In the genomic region with DNA sequence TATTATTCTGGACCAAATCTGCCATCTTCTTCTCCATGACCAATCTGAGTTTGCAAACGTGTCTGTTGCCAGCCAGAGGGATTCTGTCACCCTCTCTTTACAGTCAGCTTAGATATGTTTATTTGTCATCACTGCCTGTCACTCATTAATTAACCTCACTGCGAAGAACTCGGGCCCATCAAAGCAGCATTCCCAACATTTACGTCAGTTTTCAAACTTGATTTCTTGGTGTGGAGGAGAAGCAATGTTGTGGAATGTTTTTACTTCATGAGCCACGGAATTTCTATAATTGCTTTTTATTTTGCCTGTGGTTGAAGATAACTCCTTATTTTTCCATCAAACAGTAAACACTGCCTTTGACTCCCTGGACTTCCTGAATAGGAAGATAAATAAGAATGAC, we compare ENCODE assay signal across 18 cellular contexts.
DNase-seq lines count a peak whose midpoint lies in the region; ATAC-seq and TF ChIP-seq lines count a peak whose summit lies in the region.
"Had no signal": no experiment of that assay in that cellular context is flagged by ENCODE, and none has a peak within 500 bp of the region (broad histone marks: within the 10 kb centered on the region; RNA-seq: fewer than 3 reads in every experiment).

No MANE protein-coding gene starts in this region.

- no peaks in the 10 kb centered on the region for H3K27me3 ChIP-seq in SJSA1 (replicated peaks)
- H3K27me3 ChIP-seq in neural progenitor cell, result no peaks in the 10 kb centered on the region
- H3K27me3 ChIP-seq in tibial artery, result no peaks in the 10 kb centered on the region

- no peak overlapping the region for H3K4me3 Mint-ChIP-seq in neural progenitor cell
- no peak overlapping the region for H3K4me3 Mint-ChIP-seq in natural killer cell treated with Interleukin-12 subunit alpha and Interleukin-12 subunit beta and Interleukin-15 and Interleukin-18, amount 100 ng/mL, for 72 hours
- H3K4me3 Mint-ChIP-seq: B cell; CD4-positive, alpha-beta T cell had no signal

- H4K20me1 ChIP-seq in neural progenitor cell (ENCODE audit: low read depth), result no peaks in the 10 kb centered on the region

- H3K4me1 ChIP-seq in SJSA1 (replicated peaks), result peaks cover 36% of the 10 kb centered on the region
- H3K4me1 ChIP-seq in neural progenitor cell, result peaks cover 12% of the 10 kb centered on the region
- H3K4me1 ChIP-seq in tibial artery, result no peaks in the 10 kb centered on the region

- intact Hi-C loops in tibial artery (cut with DNase I; ENCODE audit: low total_unique reads), result no loop called here

- DNase-seq in H4 (ENCODE audit: low spot score) (peak; percentile 68), SJSA1 (ENCODE audit: low read depth in 1 of 2, low spot score in 2 of 2) (peak in 1 of 2 experiments; percentile 84), fibroblast of peridontal ligament (ENCODE audit: extremely low read depth) (peak; percentile 37), neural progenitor cell (ENCODE audit: low spot score) (no peak), NCI-H510A (lab: John Stamatoyannopoulos, UW) (no peak), tibial artery (no peak)
- no peak for DNase-seq in natural killer cell treated with Interleukin-12 subunit alpha and Interleukin-12 subunit beta and Interleukin-15 and Interleukin-18, amount 100 ng/mL, for 72 hours (ENCODE audit: low spot score)
- DNase-seq: CD4-positive, alpha-beta T cell; GOT3; Kasumi-1; MV-4-11; NCI-H1417 treated with DMSO at 0.1 percent for 48 hours; NCI-H2029 treated with DMSO at 0.1 percent for 48 hours; NCI-H69; NK-92 treated with Interleukin-12 subunit alpha and Interleukin-12 subunit beta, amount 100 ng/mL, for 24 hours; PC-3 had no signal

- H3K4me3 ChIP-seq in SJSA1 (no peak overlapping the region), neural progenitor cell (no peak overlapping the region), tibial artery (no peak overlapping the region)

- no peak overlapping the region for H3K9ac ChIP-seq in neural progenitor cell

- H3K27ac ChIP-seq in SJSA1 (peak overlapping the region; percentile 44), neural progenitor cell (no peak overlapping the region), tibial artery (no peak overlapping the region)

- H3K36me3 Mint-ChIP-seq in neural progenitor cell, result no peaks in the 10 kb centered on the region
- no peaks in the 10 kb centered on the region for H3K36me3 Mint-ChIP-seq in natural killer cell treated with Interleukin-12 subunit alpha and Interleukin-12 subunit beta and Interleukin-15 and Interleukin-18, amount 100 ng/mL, for 72 hours

- no peaks in the 10 kb centered on the region for H3F3A ChIP-seq in neural progenitor cell (ENCODE audit: low read depth)

- TF ChIP-seq CTCF in neural progenitor cell (IDR thresholded peaks at IDR 0.05) (no peak), tibial artery (IDR thresholded peaks at IDR 0.05) (no peak)

- no peaks in the 10 kb centered on the region for H3K27me3 Mint-ChIP-seq in neural progenitor cell (ENCODE audit: insufficient read depth, low read depth)
- peaks cover 5 to 16% of the 10 kb centered on the region in 2 donors for H3K27me3 Mint-ChIP-seq in natural killer cell treated with Interleukin-12 subunit alpha and Interleukin-12 subunit beta and Interleukin-15 and Interleukin-18, amount 100 ng/mL, for 72 hours
- H3K27me3 Mint-ChIP-seq: B cell; CD4-positive, alpha-beta T cell had no signal

- H3K4me2 ChIP-seq in neural progenitor cell, result no peak overlapping the region

- no peaks in the 10 kb centered on the region for H3K9me3 Mint-ChIP-seq in neural progenitor cell
- no peaks in the 10 kb centered on the region for H3K9me3 Mint-ChIP-seq in natural killer cell treated with Interleukin-12 subunit alpha and Interleukin-12 subunit beta and Interleukin-15 and Interleukin-18, amount 100 ng/mL, for 72 hours
- H3K9me3 Mint-ChIP-seq: CD4-positive, alpha-beta T cell had no signal

- H2AFZ ChIP-seq in neural progenitor cell (replicated peaks), result peak overlapping the region; percentile 64

- peaks cover 11% of the 10 kb centered on the region for H3K4me1 Mint-ChIP-seq in neural progenitor cell
- H3K4me1 Mint-ChIP-seq in natural killer cell treated with Interleukin-12 subunit alpha and Interleukin-12 subunit beta and Interleukin-15 and Interleukin-18, amount 100 ng/mL, for 72 hours (ENCODE audit: low read depth in 2 of 2), result peaks cover 14 to 18% of the 10 kb centered on the region in 2 donors

- no peak for ATAC-seq in HG03378 (IDR thresholded peaks at IDR 0.05; ENCODE audit: unreplicated experiment)
- ATAC-seq in natural killer cell treated with Interleukin-12 subunit alpha and Interleukin-12 subunit beta and Interleukin-15 and Interleukin-18, amount 100 ng/mL, for 72 hours, result no peak

- no peaks in the 10 kb centered on the region for H3K79me2 ChIP-seq in neural progenitor cell (ENCODE audit: low read depth)

- H3K27ac Mint-ChIP-seq in neural progenitor cell, result no peak overlapping the region
- no peak overlapping the region for H3K27ac Mint-ChIP-seq in natural killer cell treated with Interleukin-12 subunit alpha and Interleukin-12 subunit beta and Interleukin-15 and Interleukin-18, amount 100 ng/mL, for 72 hours
- H3K27ac Mint-ChIP-seq: B cell; CD4-positive, alpha-beta T cell had no signal

- H3K36me3 ChIP-seq in SJSA1, result no peaks in the 10 kb centered on the region
- H3K36me3 ChIP-seq in neural progenitor cell, result no peaks in the 10 kb centered on the region
- H3K36me3 ChIP-seq in tibial artery, result no peaks in the 10 kb centered on the region

- no peaks in the 10 kb centered on the region for H3K9me3 ChIP-seq in SJSA1 (replicated peaks)
- H3K9me3 ChIP-seq in neural progenitor cell (ENCODE audit: low read depth), result no peaks in the 10 kb centered on the region
- H3K9me3 ChIP-seq in tibial artery, result no peaks in the 10 kb centered on the region

Comparison
In these comparisons a context has a peak if more than half of its experiments do, and no peak if none do; other contexts are left out.
1. DNase-seq: peak in H4 (single experiment) and fibroblast of peridontal ligament (single experiment); none in neural progenitor cell (single experiment), NCI-H510A (single experiment), tibial artery (0 of 2) and natural killer cell treated with Interleukin-12 subunit alpha and Interleukin-12 subunit beta and Interleukin-15 and Interleukin-18, amount 100 ng/mL, for 72 hours (single experiment).